ENCODE assay signal across 14 cellular contexts in genomic region chr4:152894673-152895072, GRCh38. TPM values are rescaled to one million over a fixed set of nuclear protein-coding genes. Genes with fewer than 3 reads are reported as not detected.
DNase-seq lines count a peak whose midpoint lies in the region; ATAC-seq and TF ChIP-seq lines count a peak whose summit lies in the region.
"Had no signal": no experiment of that assay in that cellular context is flagged by ENCODE, and none has a peak within 500 bp of the region (broad histone marks: within the 10 kb centered on the region; RNA-seq: fewer than 3 reads in every experiment).

No MANE protein-coding gene starts in this region.

- in situ Hi-C loops in IMR-90 (cut with MboI; ENCODE audit: low sequenced_read_pairs), result no loop called here

- H3K36me3 ChIP-seq in IMR-90 (ENCODE audit: control insufficient read depth, insufficient read depth, low read length) (peaks cover 5% of the 10 kb centered on the region; the same call in 1 of the 2 replicates), lung (ENCODE audit: control insufficient read depth in 2 of 2, insufficient read depth in 2 of 2, low read length in 2 of 2) (peaks cover 2 to 8% of the 10 kb centered on the region in 2 donors)

- H4K91ac ChIP-seq in IMR-90 (ENCODE audit: insufficient read depth, low read depth, low read length), result no peak overlapping the region

- no TSS peak for BruUV-seq in IMR-90 (replicated peaks; lab: Mats Ljungman, UMichigan)

- peak; percentile 56 for ATAC-seq in IMR-90 (ENCODE audit: low read depth)
- peak; percentile 63 for ATAC-seq in lung (ENCODE audit: insufficient read depth, low FRiP score)
- no peak for ATAC-seq in WTC11
- ATAC-seq in GM19328 (IDR thresholded peaks at IDR 0.05; ENCODE audit: unreplicated experiment), result no peak

- no peak overlapping the region for H3K56ac ChIP-seq in IMR-90 (ENCODE audit: extremely low read depth, insufficient read depth, low read length)

- POLR2A ChIA-PET in IMR-90 (lab: Charles Lee; ENCODE audit: unreplicated experiment) (no interaction called here), WTC11 (lab: Charles Lee) (no interaction called here)

- peaks cover 10% of the 10 kb centered on the region for H3K9me1 ChIP-seq in IMR-90 (ENCODE audit: insufficient read depth, low read length)

- no peak overlapping the region for H2AFZ ChIP-seq in IMR-90 (replicated peaks; ENCODE audit: low read length, poor library complexity)
- H2AFZ ChIP-seq: hepatocyte had no signal

- CTCF ChIA-PET in IMR-90 (lab: Yijun Ruan, JAX), result interaction anchor here (0.6 kb wide), 1 partner anchor 29 kb away, joined by 7 read pairs; no protein-coding TSS in a partner anchor
- CTCF ChIA-PET in WTC11 (lab: Charles Lee), result no interaction called here

- peaks cover 20% of the 10 kb centered on the region for H3K4me1 Mint-ChIP-seq in chondrocyte (ENCODE audit: low read depth)
- H3K4me1 Mint-ChIP-seq in WTC11, result peaks cover 18% of the 10 kb centered on the region

- H3K14ac ChIP-seq in IMR-90 (replicated peaks; ENCODE audit: low read depth, low read length), result no peak overlapping the region

- H3K36me3 Mint-ChIP-seq in chondrocyte (ENCODE audit: low read depth) (peaks cover 12% of the 10 kb centered on the region), WTC11 (peaks cover 13% of the 10 kb centered on the region)

- dilution Hi-C loops in IMR-90 (cut with HindIII; ENCODE audit: low sequenced_read_pairs, unreplicated experiment), result no loop called here

- no peak overlapping the region for H4K5ac ChIP-seq in IMR-90 (ENCODE audit: low read depth, low read length)

- H4K8ac ChIP-seq in IMR-90 (ENCODE audit: low read depth in 2 of 2, low read length in 2 of 2), result no peak overlapping the region

- H3K18ac ChIP-seq in IMR-90 (ENCODE audit: low read depth, low read length), result no peak overlapping the region

- H2BK20ac ChIP-seq in IMR-90 (ENCODE audit: low read depth, low read length), result no peak overlapping the region

- no peak overlapping the region for H2BK15ac ChIP-seq in IMR-90 (ENCODE audit: low read depth, low read length)

- TF ChIP-seq CTCF in AG09319 (IDR thresholded peaks at IDR 0.05; ENCODE audit: low read depth, low read length) (no peak), IMR-90 (conservative IDR thresholded peaks at IDR 0.05; ENCODE audit: low read depth, low read length) (no peak), chondrocyte (IDR thresholded peaks at IDR 0.05) (no peak), lung (IDR thresholded peaks at IDR 0.05; ENCODE audit: control extremely low read depth, extremely low read depth) (no peak), WTC11 (IDR thresholded peaks at IDR 0.05) (no peak)

- TF ChIP-seq RAD21 in IMR-90 (IDR thresholded peaks at IDR 0.05; ENCODE audit: low read length), result no peak

- H3K27me3 ChIP-seq in IMR-90 (ENCODE audit: control insufficient read depth, insufficient read depth, low read length) (no peaks in the 10 kb centered on the region), lung (ENCODE audit: control insufficient read depth, insufficient read depth) (no peaks in the 10 kb centered on the region)
- H3K27me3 ChIP-seq: hepatocyte, tibial nerve had no signal

- H3K27ac Mint-ChIP-seq in chondrocyte (ENCODE audit: unreplicated experiment) (peak overlapping the region; percentile 85), WTC11 (no peak overlapping the region)

- no peak overlapping the region for H3K9ac ChIP-seq in IMR-90 (ENCODE audit: low read depth, low read length)

- no peak for TF ChIP-seq POLR2A in IMR-90 (IDR thresholded peaks at IDR 0.05; ENCODE audit: low read depth, low read length)

- no peak overlapping the region for H3K23ac ChIP-seq in IMR-90 (ENCODE audit: low read depth, low read length)

- no peak overlapping the region for H3K4me2 ChIP-seq in IMR-90 (ENCODE audit: low read depth, low read length)
- H3K4me2 ChIP-seq: hepatocyte had no signal

- intact Hi-C loops in IMR-90 (cut with micrococcal nuclease), result loop anchor here (5.0 kb wide), 1 partner anchor 43 kb away; the partner anchor contains the start of gene FHDC1

- H3K9me3 Mint-ChIP-seq in chondrocyte (ENCODE audit: low read depth), result no peaks in the 10 kb centered on the region
- no peaks in the 10 kb centered on the region for H3K9me3 Mint-ChIP-seq in WTC11

- no peak overlapping the region for H2AK5ac ChIP-seq in IMR-90 (ENCODE audit: low read depth, low read length)

- WGBS in IMR-90 (ENCODE audit: extremely low coverage in 2 of 2, insufficient read length in 1 of 2), 2 experiments, result 83% methylated on average over 1 of the region's 1 CpG; no CpG with 5 or more reads in 1 of the 2 experiments
- WGBS in lung, 2 donors, result 64 to 66% methylated on average over 1 of the region's 1 CpG

- no peak overlapping the region for H2BK120ac ChIP-seq in IMR-90 (ENCODE audit: low read depth, low read length)

- DNase-seq in AG09319 (ENCODE audit: extremely low read depth, low read depth), result peak; percentile 3
- DNase-seq in IMR-90, result peak; percentile 63
- no peak for DNase-seq in chondrocyte (ENCODE audit: low spot score)
- no peak for DNase-seq in lung (ENCODE audit: low spot score)
- no peak for DNase-seq in WTC11 (ENCODE audit: low spot score)
- DNase-seq in DMS153 (lab: John Stamatoyannopoulos, UW), result no peak
- no peak for DNase-seq in activated CD4-positive, CD25-positive, alpha-beta regulatory T cell (lab: John Stamatoyannopoulos, UW)
- DNase-seq: anterior cingulate cortex, NCI-H1930, NCI-H69, occipital lobe had no signal

- peaks cover 5% of the 10 kb centered on the region; the same call in 1 of the 2 replicates for H3K4me1 ChIP-seq in IMR-90 (ENCODE audit: control insufficient read depth, insufficient read depth, low read length)
- peaks cover 0 to 2% of the 10 kb centered on the region in 2 donors for H3K4me1 ChIP-seq in lung (ENCODE audit: control insufficient read depth in 2 of 2, insufficient read depth in 2 of 2, low read length in 2 of 2)
- H3K4me1 ChIP-seq: tibial nerve had no signal

- no peak overlapping the region for H3K4ac ChIP-seq in IMR-90 (ENCODE audit: low read depth, low read length)

- H3K27ac ChIP-seq in IMR-90 (ENCODE audit: insufficient read depth, low read length) (no peak overlapping the region), lung (ENCODE audit: low read depth in 1 of 2, low read length in 1 of 2) (no peak overlapping the region)
- H3K27ac ChIP-seq: hepatocyte, tibial nerve had no signal

- H2AK9ac ChIP-seq in IMR-90 (replicated peaks; ENCODE audit: low read depth, low read length, poor library complexity), result peak overlapping the region; percentile 55

- H3K79me1 ChIP-seq in IMR-90 (ENCODE audit: low read depth in 1 of 2, low read length in 2 of 2), result no peaks in the 10 kb centered on the region; a peak in 1 of 4 replicates

- H3K27me3 Mint-ChIP-seq in chondrocyte (ENCODE audit: low read depth) (no peaks in the 10 kb centered on the region), WTC11 (ENCODE audit: low read depth) (no peaks in the 10 kb centered on the region)

- no peak overlapping the region for H3K4me3 Mint-ChIP-seq in chondrocyte (ENCODE audit: unreplicated experiment)
- no peak overlapping the region for H3K4me3 Mint-ChIP-seq in WTC11

- H3K4me3 ChIP-seq in IMR-90 (ENCODE audit: insufficient read depth, low read depth, low read length) (no peak overlapping the region), lung (no peak overlapping the region)
- H3K4me3 ChIP-seq: hepatocyte, tibial nerve had no signal

- H4K20me1 ChIP-seq in IMR-90 (ENCODE audit: insufficient read depth, low read length), result no peaks in the 10 kb centered on the region

- H2BK5ac ChIP-seq in IMR-90 (ENCODE audit: low read depth, low read length, poor library complexity, severe bottlenecking), result no peak overlapping the region

- H3K9me3 ChIP-seq in IMR-90 (ENCODE audit: control insufficient read depth, insufficient read depth, low read length) (no peaks in the 10 kb centered on the region), lung (ENCODE audit: control insufficient read depth in 2 of 2, insufficient read depth in 1 of 2, low read length in 1 of 2) (no peaks in the 10 kb centered on the region)
- H3K9me3 ChIP-seq: tibial nerve had no signal

TF ChIP-seq in IMR-90, 13 proteins besides CTCF, POLR2A, EP300 and RAD21:
- TF ChIP-seq MXI1 (IDR thresholded peaks at IDR 0.05; ENCODE audit: borderline replicate concordance, low read depth, low read length) (no peak), CEBPB (IDR thresholded peaks at IDR 0.05; ENCODE audit: low read depth, low read length) (0 out of 2 replicates have a peak, but pooled peaks have one; percentile 4)
TF ChIP-seq in IMR-90: peak in this region for 1.

TF ChIP-seq in WTC11, 78 proteins besides CTCF, POLR2A, EP300 and RAD21:
- TF ChIP-seq HMGA2 (CRISPR knock-in tag; IDR thresholded peaks at IDR 0.05), result no peak
- TF ChIP-seq, protein P1, sequence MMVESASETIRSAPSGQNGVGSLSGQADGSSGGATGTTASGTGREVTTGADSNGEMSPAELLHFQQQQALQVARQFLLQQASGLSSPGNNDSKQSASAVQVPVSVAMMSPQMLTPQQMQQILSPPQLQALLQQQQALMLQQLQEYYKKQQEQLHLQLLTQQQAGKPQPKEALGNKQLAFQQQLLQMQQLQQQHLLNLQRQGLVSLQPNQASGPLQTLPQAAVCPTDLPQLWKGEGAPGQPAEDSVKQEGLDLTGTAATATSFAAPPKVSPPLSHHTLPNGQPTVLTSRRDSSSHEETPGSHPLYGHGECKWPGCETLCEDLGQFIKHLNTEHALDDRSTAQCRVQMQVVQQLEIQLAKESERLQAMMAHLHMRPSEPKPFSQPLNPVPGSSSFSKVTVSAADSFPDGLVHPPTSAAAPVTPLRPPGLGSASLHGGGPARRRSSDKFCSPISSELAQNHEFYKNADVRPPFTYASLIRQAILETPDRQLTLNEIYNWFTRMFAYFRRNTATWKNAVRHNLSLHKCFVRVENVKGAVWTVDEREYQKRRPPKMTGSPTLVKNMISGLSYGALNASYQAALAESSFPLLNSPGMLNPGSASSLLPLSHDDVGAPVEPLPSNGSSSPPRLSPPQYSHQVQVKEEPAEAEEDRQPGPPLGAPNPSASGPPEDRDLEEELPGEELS (CRISPR knock-in tag; IDR thresholded peaks at IDR 0.05), result no peak
- no peak for TF ChIP-seq OVOL2 (CRISPR knock-in tag; IDR thresholded peaks at IDR 0.05; ENCODE audit: borderline replicate concordance)
- TF ChIP-seq SP1 (CRISPR knock-in tag; conservative IDR thresholded peaks at IDR 0.05), result no peak

RNA-seq across cellular contexts. Expression of gene FHDC1, which starts 41.5 kb away (rescaled TPM):
- total RNA-seq in IMR-90 (2012; rRNA removed) (under 0.01 TPM in 2 replicates), chondrocyte (4.2 to 8.9 TPM (median 4.4 TPM) in 3 replicates), lung (10 to 100 TPM; 11.7 to 27.2 TPM), WTC11 (2021) (15.5 to 18.1 TPM (median 17.1 TPM) in 3 replicates)
- polyA plus RNA-seq in IMR-90 (2012; rRNA removed) (0.09 and 0.10 TPM in 2 replicates), lung (10 to 100 TPM in 1 of 2 donors, 1 to 10 TPM in 1; 4.3 to 22.8 TPM)
- polyA plus RNA-seq in IMR-90 (2012; cell fraction: cytosol; rRNA removed), result 0.03 and 0.05 TPM in 2 replicates
- polyA plus RNA-seq in IMR-90 (2012; cell fraction: nucleus; rRNA removed; ENCODE audit: low replicate concordance), result 0.21 and 0.32 TPM in 2 replicates

Comparison
In these comparisons a context has a peak if more than half of its experiments do, and no peak if none do; other contexts are left out.
1. DNase-seq: peak in AG09319 (single experiment) and IMR-90 (single experiment); none in chondrocyte (single experiment), lung (single experiment), WTC11 (single experiment), DMS153 (single experiment) and activated CD4-positive, CD25-positive, alpha-beta regulatory T cell (0 of 4).
2. ATAC-seq: peak in IMR-90 (single experiment) and lung (single experiment); none in WTC11 (single experiment) and GM19328 (single experiment).